In the genomic region with DNA sequence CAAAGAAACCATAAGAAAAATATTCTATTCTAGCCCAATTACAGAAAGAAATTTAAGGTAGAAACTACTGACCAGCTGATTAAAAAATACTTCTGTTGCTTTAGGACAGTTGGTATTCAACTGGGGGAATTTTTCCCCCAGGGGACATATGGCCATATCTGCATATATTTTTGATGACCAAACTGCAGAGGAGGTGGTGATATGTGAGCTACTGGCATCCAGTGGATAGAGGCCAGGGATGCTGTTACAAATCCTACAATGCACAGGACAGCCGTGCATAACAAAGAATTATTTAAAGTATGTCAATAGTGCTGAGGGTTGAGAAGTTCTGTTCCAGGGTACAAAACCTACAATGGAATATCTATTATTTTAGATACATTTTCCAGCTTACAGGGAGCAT, we compare ENCODE assay signal across 15 cellular contexts.
DNase-seq lines count a peak whose midpoint lies in the region; ATAC-seq and TF ChIP-seq lines count a peak whose summit lies in the region.
"Had no signal": no experiment of that assay in that cellular context is flagged by ENCODE, and none has a peak within 500 bp of the region (broad histone marks: within the 10 kb centered on the region; RNA-seq: fewer than 3 reads in every experiment).

No MANE protein-coding gene starts in this region.

- H3K9me3 Mint-ChIP-seq in nephron progenitor cell: peaks cover 15% of the 10 kb centered on the region
- H3K9me3 Mint-ChIP-seq: activated naive CD4-positive, alpha-beta T cell treated with anti-CD3 and anti-CD28 coated beads, Interleukin-2, amount 50 U/mL, for 24 hours had no signal

- peaks cover 17% of the 10 kb centered on the region for H3K4me1 ChIP-seq in MM.1S (ENCODE audit: low read length)

- no peaks in the 10 kb centered on the region for H3K27me3 ChIP-seq in MM.1S (replicated peaks; ENCODE audit: insufficient read depth, low read length)
- H3K27me3 ChIP-seq: BLaER1 treated with 17β-estradiol and CSF1 and Interleukin-3, amounts not matched to agents 10 nM and 100 nM; tibial nerve had no signal

- peak overlapping the region; percentile 4; the same call in 1 of the 2 replicates for H3K9ac ChIP-seq in MM.1S (ENCODE audit: low read length)
- H3K9ac ChIP-seq: BLaER1 treated with 17β-estradiol and CSF1 and Interleukin-3, amounts not matched to agents 10 nM and 100 nM had no signal

- TF ChIP-seq CTCF in MM.1S (IDR thresholded peaks at IDR 0.05; ENCODE audit: low read length) (no peak), nephron progenitor cell (IDR thresholded peaks at IDR 0.05) (no peak)

- H3K4me3 Mint-ChIP-seq in nephron progenitor cell: no peak overlapping the region
- H3K4me3 Mint-ChIP-seq: activated CD8-positive, alpha-beta memory T cell treated with anti-CD3 and anti-CD28 coated beads, Interleukin-2, amount 10 ng/mL, durations not matched to agents 7 days and 5 days; activated naive CD4-positive, alpha-beta T cell treated with anti-CD3 and anti-CD28 coated beads, Interleukin-2, amount 50 U/mL, for 24 hours had no signal

- no peaks in the 10 kb centered on the region for H3K9me3 ChIP-seq in MM.1S (replicated peaks; ENCODE audit: insufficient read depth, low read length)
- H3K9me3 ChIP-seq: tibial nerve had no signal

- peaks cover 65% of the 10 kb centered on the region for H3K36me3 Mint-ChIP-seq in nephron progenitor cell (ENCODE audit: low read depth)

- H3K27ac ChIP-seq in MM.1S (ENCODE audit: low read length): peak overlapping the region; percentile 22; the same call in 1 of the 2 replicates
- H3K27ac ChIP-seq: BLaER1 treated with 17β-estradiol and CSF1 and Interleukin-3, amounts not matched to agents 10 nM and 100 nM; coronary artery; tibial nerve had no signal

- H3K79me2 ChIP-seq in MM.1S (ENCODE audit: low read length): peaks cover 66% of the 10 kb centered on the region

- no peak for ATAC-seq in GM21529 (IDR thresholded peaks at IDR 0.05; ENCODE audit: unreplicated experiment)
- ATAC-seq: activated CD8-positive, alpha-beta memory T cell treated with anti-CD3 and anti-CD28 coated beads, Interleukin-2, amount 10 ng/mL, durations not matched to agents 7 days and 5 days; esophagus mucosa had no signal

- no peaks in the 10 kb centered on the region for H3K4me1 Mint-ChIP-seq in nephron progenitor cell

- no peak overlapping the region for H3K4me3 ChIP-seq in MM.1S (ENCODE audit: low read length)
- H3K4me3 ChIP-seq: BLaER1 treated with 17β-estradiol and CSF1 and Interleukin-3, amounts not matched to agents 10 nM and 100 nM; coronary artery had no signal

- H3K4me2 ChIP-seq in MM.1S (ENCODE audit: low read depth, low read length): peak overlapping the region; percentile 30; the same call in 1 of the 2 replicates

- peaks cover 3% of the 10 kb centered on the region; the same call in 1 of the 2 replicates for H3F3A ChIP-seq in MM.1S (ENCODE audit: insufficient read depth, low read length)

- H2AFZ ChIP-seq in MM.1S (ENCODE audit: low read length): no peak overlapping the region

- H4K20me1 ChIP-seq in MM.1S (ENCODE audit: insufficient read depth, low read length): no peaks in the 10 kb centered on the region

- no peaks in the 10 kb centered on the region for H3K36me3 ChIP-seq in MM.1S (replicated peaks; ENCODE audit: insufficient read depth, low read length)

- H3K27ac Mint-ChIP-seq in nephron progenitor cell: peak overlapping the region; percentile 64
- H3K27ac Mint-ChIP-seq: activated CD8-positive, alpha-beta memory T cell treated with anti-CD3 and anti-CD28 coated beads, Interleukin-2, amount 10 ng/mL, durations not matched to agents 7 days and 5 days; activated naive CD4-positive, alpha-beta T cell treated with anti-CD3 and anti-CD28 coated beads, Interleukin-2, amount 50 U/mL, for 24 hours had no signal

- DNase-seq in EL (peak; percentile 88), MM.1S (no peak), dedifferentiated amniotic fluid mesenchymal stem cell (ENCODE audit: extremely low spot score) (peak; percentile 37), nephron progenitor cell (no peak), activated gamma-delta T cell treated with Interleukin-2 at 50 U/mL for 16 hours (no peak), DMS153 (lab: John Stamatoyannopoulos, UW) (no peak), germinal center (ENCODE audit: low spot score) (no peak)
- DNase-seq: activated CD8-positive, alpha-beta memory T cell treated with anti-CD3 and anti-CD28 coated beads, Interleukin-2, amount 10 ng/mL, durations not matched to agents 7 days and 5 days; NCI-H1092 had no signal

- no peaks in the 10 kb centered on the region for H3K27me3 Mint-ChIP-seq in nephron progenitor cell (ENCODE audit: low read depth, poor library complexity)
- H3K27me3 Mint-ChIP-seq: activated CD8-positive, alpha-beta memory T cell treated with anti-CD3 and anti-CD28 coated beads, Interleukin-2, amount 10 ng/mL, durations not matched to agents 7 days and 5 days; activated naive CD4-positive, alpha-beta T cell treated with anti-CD3 and anti-CD28 coated beads, Interleukin-2, amount 50 U/mL, for 24 hours had no signal

- no peaks in the 10 kb centered on the region for H3K9me2 ChIP-seq in MM.1S (replicated peaks; ENCODE audit: insufficient read depth, low read length)

Comparison
In these comparisons a context has a peak if more than half of its experiments do, and no peak if none do; other contexts are left out.
1. DNase-seq: peak in EL (single experiment) and dedifferentiated amniotic fluid mesenchymal stem cell (single experiment); none in MM.1S (single experiment), nephron progenitor cell (single experiment), activated gamma-delta T cell treated with Interleukin-2 at 50 U/mL for 16 hours (single experiment), DMS153 (single experiment) and germinal center (single experiment).